In the genomic region with DNA sequence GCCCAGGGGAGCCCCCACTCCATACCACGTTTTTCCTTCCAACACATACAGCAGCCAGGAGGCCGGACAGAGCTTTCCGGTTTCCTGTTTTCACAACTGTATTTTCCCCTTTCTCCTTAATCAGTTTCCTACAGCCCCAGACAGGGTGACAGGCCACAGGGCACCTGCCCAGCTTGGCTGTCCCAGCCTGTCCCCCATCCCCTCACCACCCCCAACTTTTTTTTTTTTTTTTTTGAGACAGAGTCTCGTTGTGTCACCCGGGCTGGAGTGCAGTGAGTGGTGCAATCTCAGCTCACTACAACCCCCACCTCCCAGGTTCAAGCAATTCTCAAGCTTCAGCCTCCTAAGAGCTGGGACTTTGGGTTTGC, we compare ENCODE assay signal across 9 cellular contexts. TPM values are rescaled to one million over a fixed set of nuclear protein-coding genes. Genes with fewer than 3 reads are reported as not detected.
DNase-seq lines count a peak whose midpoint lies in the region; TF ChIP-seq lines count a peak whose summit lies in the region.
"Had no signal": no experiment of that assay in that cellular context is flagged by ENCODE, and none has a peak within 500 bp of the region (broad histone marks: within the 10 kb centered on the region; RNA-seq: fewer than 3 reads in every experiment).

No MANE protein-coding gene starts in this region.

- H2AFZ ChIP-seq in neural progenitor cell (replicated peaks) = peak overlapping the region; percentile 87

- peaks cover 6% of the 10 kb centered on the region for H3F3A ChIP-seq in neural progenitor cell (ENCODE audit: low read depth)

- H3K4me3 ChIP-seq in CD8-positive, alpha-beta memory T cell (ENCODE audit: low read length) = no peak overlapping the region
- 0 out of 2 replicates have a peak overlapping the region, but pooled peaks have one; percentile 4 for H3K4me3 ChIP-seq in MG63
- H3K4me3 ChIP-seq in colonic mucosa = peak overlapping the region; percentile 17
- no peak overlapping the region for H3K4me3 ChIP-seq in neural progenitor cell
- H3K4me3 ChIP-seq: cardiac muscle cell had no signal

- H3K9ac ChIP-seq in colonic mucosa (ENCODE audit: low read depth in 2 of 2, low read length in 2 of 2) (peak overlapping the region; percentile 64 to 74), neural progenitor cell (no peak overlapping the region)

- no peak for DNase-seq in CD8-positive, alpha-beta memory T cell
- DNase-seq in MG63 = no peak
- DNase-seq in colonic mucosa = no peak
- no peak for DNase-seq in neural progenitor cell (ENCODE audit: low spot score)
- DNase-seq in NCI-H2029 treated with DMSO at 0.1 percent for 48 hours (lab: John Stamatoyannopoulos, UW) = no peak
- no peak for DNase-seq in activated naive CD4-positive, alpha-beta T cell treated with anti-CD3 and anti-CD28 coated beads, Interleukin-2, amount 10 ng/mL, durations not matched to agents 7 days and 5 days
- no peak for DNase-seq in T-helper 2 cell
- no peak for DNase-seq in central memory CD4-positive, alpha-beta T cell

- no peaks in the 10 kb centered on the region for H3K27me3 ChIP-seq in CD8-positive, alpha-beta memory T cell (ENCODE audit: insufficient read depth, low read length, poor library complexity, severe bottlenecking)
- no peaks in the 10 kb centered on the region for H3K27me3 ChIP-seq in MG63
- no peaks in the 10 kb centered on the region for H3K27me3 ChIP-seq in colonic mucosa
- no peaks in the 10 kb centered on the region for H3K27me3 ChIP-seq in neural progenitor cell
- H3K27me3 ChIP-seq: cardiac muscle cell had no signal

- intact Hi-C loops in colonic mucosa (cut with DNase I) = no loop called here

- peak overlapping the region; percentile 38 for H3K27ac ChIP-seq in CD8-positive, alpha-beta memory T cell (ENCODE audit: low read depth, low read length)
- peak overlapping the region; percentile 92 for H3K27ac ChIP-seq in colonic mucosa
- no peak overlapping the region for H3K27ac ChIP-seq in neural progenitor cell
- H3K27ac ChIP-seq: cardiac muscle cell had no signal

- H3K27me3 Mint-ChIP-seq in CD8-positive, alpha-beta memory T cell = peaks cover 2 to 9% of the 10 kb centered on the region in 2 donors
- peaks cover 8% of the 10 kb centered on the region for H3K27me3 Mint-ChIP-seq in neural progenitor cell (ENCODE audit: insufficient read depth, low read depth)
- peaks cover 26% of the 10 kb centered on the region for H3K27me3 Mint-ChIP-seq in activated naive CD4-positive, alpha-beta T cell treated with anti-CD3 and anti-CD28 coated beads, Interleukin-2, amount 10 ng/mL, durations not matched to agents 7 days and 5 days

- CTCF ChIA-PET in CD8-positive, alpha-beta memory T cell (lab: Charles Lee) = interaction anchor here (0.8 to 2.9 kb wide), 13 partner anchors 9 to 116 kb away, joined by 3 to 70 read pairs (median 8); a partner anchor contains a TSS
- CTCF ChIA-PET in activated naive CD4-positive, alpha-beta T cell treated with anti-CD3 and anti-CD28 coated beads, Interleukin-2, amount 10 ng/mL, durations not matched to agents 7 days and 5 days (lab: Charles Lee) = interaction anchor here (0.8 to 3.7 kb wide), 8 partner anchors 9 to 114 kb away, joined by 3 to 62 read pairs (median 8); a partner anchor contains a TSS

- POLR2A ChIA-PET in CD8-positive, alpha-beta memory T cell (lab: Charles Lee) = interaction anchor here (0.7 kb wide), 1 partner anchor 11 kb away, joined by 3 read pairs; no protein-coding TSS in a partner anchor

- no peaks in the 10 kb centered on the region for H3K36me3 ChIP-seq in CD8-positive, alpha-beta memory T cell (ENCODE audit: insufficient read depth, low read length)
- no peaks in the 10 kb centered on the region for H3K36me3 ChIP-seq in MG63
- no peaks in the 10 kb centered on the region for H3K36me3 ChIP-seq in colonic mucosa
- H3K36me3 ChIP-seq in neural progenitor cell = no peaks in the 10 kb centered on the region
- H3K36me3 ChIP-seq: cardiac muscle cell had no signal

- H3K79me2 ChIP-seq in neural progenitor cell (ENCODE audit: low read depth) = no peaks in the 10 kb centered on the region

- H3K9me3 ChIP-seq in CD8-positive, alpha-beta memory T cell (ENCODE audit: low read length) = no peaks in the 10 kb centered on the region
- H3K9me3 ChIP-seq in MG63 (no peaks in the 10 kb centered on the region), colonic mucosa (no peaks in the 10 kb centered on the region), neural progenitor cell (ENCODE audit: low read depth) (no peaks in the 10 kb centered on the region)

- H3K4me1 ChIP-seq in CD8-positive, alpha-beta memory T cell (ENCODE audit: insufficient read depth, low read length) = peaks cover 10% of the 10 kb centered on the region
- H3K4me1 ChIP-seq in colonic mucosa (peaks cover 29% of the 10 kb centered on the region), neural progenitor cell (no peaks in the 10 kb centered on the region)

- peaks cover 4 to 8% (median 6%) of the 10 kb centered on the region in 3 donors for H3K4me1 Mint-ChIP-seq in CD8-positive, alpha-beta memory T cell
- H3K4me1 Mint-ChIP-seq in neural progenitor cell = peaks cover 29% of the 10 kb centered on the region
- peaks cover 10% of the 10 kb centered on the region for H3K4me1 Mint-ChIP-seq in activated naive CD4-positive, alpha-beta T cell treated with anti-CD3 and anti-CD28 coated beads, Interleukin-2, amount 10 ng/mL, durations not matched to agents 7 days and 5 days

- no peak overlapping the region for H3K4me3 Mint-ChIP-seq in CD8-positive, alpha-beta memory T cell
- H3K4me3 Mint-ChIP-seq in neural progenitor cell = peak overlapping the region; percentile 59
- no peak overlapping the region for H3K4me3 Mint-ChIP-seq in activated naive CD4-positive, alpha-beta T cell treated with anti-CD3 and anti-CD28 coated beads, Interleukin-2, amount 10 ng/mL, durations not matched to agents 7 days and 5 days

- no peaks in the 10 kb centered on the region for H4K20me1 ChIP-seq in neural progenitor cell (ENCODE audit: low read depth)

- H3K9me3 Mint-ChIP-seq in CD8-positive, alpha-beta memory T cell = no peaks in the 10 kb centered on the region
- no peaks in the 10 kb centered on the region for H3K9me3 Mint-ChIP-seq in neural progenitor cell
- H3K9me3 Mint-ChIP-seq in activated naive CD4-positive, alpha-beta T cell treated with anti-CD3 and anti-CD28 coated beads, Interleukin-2, amount 10 ng/mL, durations not matched to agents 7 days and 5 days = no peaks in the 10 kb centered on the region

- H3K4me2 ChIP-seq in neural progenitor cell = no peak overlapping the region

- TF ChIP-seq CTCF in colonic mucosa (IDR thresholded peaks at IDR 0.05) = no peak
- no peak for TF ChIP-seq CTCF in neural progenitor cell (IDR thresholded peaks at IDR 0.05)

- no peak overlapping the region for H3K27ac Mint-ChIP-seq in CD8-positive, alpha-beta memory T cell
- H3K27ac Mint-ChIP-seq in neural progenitor cell = peak overlapping the region; percentile 78
- no peak overlapping the region for H3K27ac Mint-ChIP-seq in activated naive CD4-positive, alpha-beta T cell treated with anti-CD3 and anti-CD28 coated beads, Interleukin-2, amount 10 ng/mL, durations not matched to agents 7 days and 5 days

- H3K36me3 Mint-ChIP-seq in CD8-positive, alpha-beta memory T cell = no peaks in the 10 kb centered on the region
- no peaks in the 10 kb centered on the region for H3K36me3 Mint-ChIP-seq in neural progenitor cell
- no peaks in the 10 kb centered on the region for H3K36me3 Mint-ChIP-seq in activated naive CD4-positive, alpha-beta T cell treated with anti-CD3 and anti-CD28 coated beads, Interleukin-2, amount 10 ng/mL, durations not matched to agents 7 days and 5 days

RNA-seq across cellular contexts. Expression of a gene that starts 10.3 kb away (rescaled TPM):
- total RNA-seq in CD8-positive, alpha-beta memory T cell = 10 to 100 TPM; 80.7 to 84.1 TPM
- polyA plus RNA-seq in CD8-positive, alpha-beta memory T cell = 74.7 TPM
- total RNA-seq in MG63 (2014; rRNA removed; shearing (Covaris generic); ENCODE audit: low replicate concordance) = 68.7 and 72.8 TPM in 2 replicates
- total RNA-seq in colonic mucosa = 100 to 1,000 TPM; 539 to 844 TPM
- 9.7 and 20.8 TPM in 2 replicates for total RNA-seq in neural progenitor cell (ENCODE audit: low replicate concordance)

Comparison
In these comparisons a context has a peak if more than half of its experiments do, and no peak if none do; other contexts are left out.
1. H3K4me3 ChIP-seq: peak in MG63 (single experiment) and colonic mucosa (single experiment); none in CD8-positive, alpha-beta memory T cell (single experiment) and neural progenitor cell (single experiment).